ENCODE assay signal across 18 cellular contexts in the genomic region with DNA sequence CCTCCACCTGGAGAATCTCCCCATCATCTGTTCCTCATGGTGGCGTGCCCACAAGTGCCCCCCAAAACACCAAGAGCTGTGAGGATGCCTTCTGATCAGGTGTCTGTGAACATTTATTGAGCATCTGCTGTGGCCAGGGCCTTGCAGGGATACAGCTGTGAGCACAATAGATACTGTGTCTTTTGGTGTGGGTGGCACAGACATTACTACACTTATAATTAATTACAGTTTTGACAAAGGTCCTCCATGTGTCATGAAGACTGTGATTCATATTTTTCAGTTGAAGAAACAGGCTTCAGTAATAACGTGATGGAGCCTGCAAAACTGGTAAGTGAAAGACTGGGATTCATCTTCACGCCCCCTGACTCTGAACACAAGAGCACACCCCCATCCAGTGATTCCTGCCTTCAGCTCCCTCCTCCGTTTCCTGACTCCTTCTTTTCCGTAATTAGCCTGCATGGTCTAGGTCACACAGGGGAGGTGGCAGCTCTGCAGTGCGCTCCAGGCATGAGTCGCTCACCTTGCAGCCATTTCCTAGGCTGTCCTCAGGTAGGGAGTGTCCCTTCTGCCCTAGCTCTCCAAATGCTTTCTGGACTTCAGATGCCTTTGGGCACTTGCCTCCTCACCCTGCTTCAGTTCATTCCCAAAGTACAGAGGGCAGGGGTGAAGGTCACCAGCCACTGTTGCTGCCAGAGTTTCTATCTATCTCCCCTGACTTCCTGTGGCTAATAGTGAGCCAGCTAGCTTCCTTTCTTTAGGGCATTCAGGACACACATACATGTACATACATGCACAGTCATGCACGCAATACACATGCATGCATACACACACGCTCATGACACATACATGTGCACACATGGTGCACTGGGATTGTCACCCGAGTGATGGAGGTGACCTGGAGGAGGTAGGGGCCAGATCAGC.
DNase-seq lines count a peak whose midpoint lies in the region; ATAC-seq and TF ChIP-seq lines count a peak whose summit lies in the region.
"Had no signal": no experiment of that assay in that cellular context is flagged by ENCODE, and none has a peak within 500 bp of the region (broad histone marks: within the 10 kb centered on the region; RNA-seq: fewer than 3 reads in every experiment).

No MANE protein-coding gene starts in this region.

- H3K36me3 Mint-ChIP-seq in activated CD8-positive, alpha-beta memory T cell treated with anti-CD3 and anti-CD28 coated beads, Interleukin-2, amount 10 ng/mL, durations not matched to agents 7 days and 5 days, result no peaks in the 10 kb centered on the region
- no peaks in the 10 kb centered on the region for H3K36me3 Mint-ChIP-seq in stimulated activated effector memory CD8-positive, alpha-beta T cell treated with anti-CD3 and anti-CD28 coated beads, Interleukin-12 subunit alpha, Interleukin-12 subunit beta, amount 100 ng/mL, for 72 hours

- H3K27me3 ChIP-seq in mammary epithelial cell (ENCODE audit: insufficient read depth, low read length), result no peaks in the 10 kb centered on the region

- H3K27me3 Mint-ChIP-seq in activated CD8-positive, alpha-beta memory T cell treated with anti-CD3 and anti-CD28 coated beads, Interleukin-2, amount 10 ng/mL, durations not matched to agents 7 days and 5 days, result peaks cover 3% of the 10 kb centered on the region

- H3K4me1 Mint-ChIP-seq in activated CD8-positive, alpha-beta memory T cell treated with anti-CD3 and anti-CD28 coated beads, Interleukin-2, amount 10 ng/mL, durations not matched to agents 7 days and 5 days, result no peaks in the 10 kb centered on the region
- peaks cover 10% of the 10 kb centered on the region for H3K4me1 Mint-ChIP-seq in stimulated activated effector memory CD8-positive, alpha-beta T cell treated with anti-CD3 and anti-CD28 coated beads, Interleukin-12 subunit alpha, Interleukin-12 subunit beta, amount 100 ng/mL, for 72 hours

- H3K79me2 ChIP-seq in mammary epithelial cell (ENCODE audit: insufficient read depth, low read length), result no peaks in the 10 kb centered on the region

- H3K4me1 ChIP-seq in mammary epithelial cell (ENCODE audit: insufficient read depth, low read length), result peaks cover 27% of the 10 kb centered on the region

- H3K4me3 Mint-ChIP-seq in activated CD8-positive, alpha-beta memory T cell treated with anti-CD3 and anti-CD28 coated beads, Interleukin-2, amount 10 ng/mL, durations not matched to agents 7 days and 5 days, result no peak overlapping the region
- no peak overlapping the region for H3K4me3 Mint-ChIP-seq in stimulated activated effector memory CD8-positive, alpha-beta T cell treated with anti-CD3 and anti-CD28 coated beads, Interleukin-12 subunit alpha, Interleukin-12 subunit beta, amount 100 ng/mL, for 72 hours

- no peaks in the 10 kb centered on the region for H4K20me1 ChIP-seq in mammary epithelial cell (ENCODE audit: insufficient read depth, low read length)

- H3K9me3 Mint-ChIP-seq in activated CD8-positive, alpha-beta memory T cell treated with anti-CD3 and anti-CD28 coated beads, Interleukin-2, amount 10 ng/mL, durations not matched to agents 7 days and 5 days (ENCODE audit: low read depth), result no peaks in the 10 kb centered on the region
- H3K9me3 Mint-ChIP-seq in stimulated activated effector memory CD8-positive, alpha-beta T cell treated with anti-CD3 and anti-CD28 coated beads, Interleukin-12 subunit alpha, Interleukin-12 subunit beta, amount 100 ng/mL, for 72 hours, result no peaks in the 10 kb centered on the region

- no peak overlapping the region for H3K9ac ChIP-seq in mammary epithelial cell (ENCODE audit: insufficient read depth, low read length)

- in situ Hi-C loops in mammary epithelial cell (cut with MboI; ENCODE audit: low sequenced_read_pairs in 2 of 2), result no loop called here

- no peak overlapping the region for H3K4me3 ChIP-seq in mammary epithelial cell (replicated peaks in 1 of 3; ENCODE audit: insufficient read depth in 1 of 3, low read depth in 2 of 3, low read length in 3 of 3)
- H3K4me3 ChIP-seq: K562 had no signal

- H3K4me2 ChIP-seq in mammary epithelial cell (ENCODE audit: insufficient read depth, low read depth, low read length), result peak overlapping the region; percentile 27

- peak overlapping the region; percentile 24 for H2AFZ ChIP-seq in mammary epithelial cell (ENCODE audit: low read depth, low read length)

- dilution Hi-C loops in mammary epithelial cell (cut with HindIII; ENCODE audit: low sequenced_read_pairs), result no loop called here

- H3K27ac ChIP-seq in mammary epithelial cell (ENCODE audit: insufficient read depth, low read depth, low read length), result no peak overlapping the region

- WGBS in mammary epithelial cell (ENCODE audit: low coverage, missing lambda C conversion rate), result 51% methylated on average over 10 of the region's 10 CpGs

- BruUV-seq in mammary epithelial cell (replicated peaks; lab: Mats Ljungman, UMichigan), result no TSS peak

- no peak for ATAC-seq in activated CD8-positive, alpha-beta memory T cell treated with anti-CD3 and anti-CD28 coated beads, Interleukin-2, amount 10 ng/mL, durations not matched to agents 7 days and 5 days
- ATAC-seq in stimulated activated effector memory CD8-positive, alpha-beta T cell treated with anti-CD3 and anti-CD28 coated beads, Interleukin-12 subunit alpha, Interleukin-12 subunit beta, amount 100 ng/mL, for 72 hours, result peak; percentile 44
- no peak for ATAC-seq in HG02973 (IDR thresholded peaks at IDR 0.05; ENCODE audit: unreplicated experiment)
- no peak for ATAC-seq in HG03045 (IDR thresholded peaks at IDR 0.05; ENCODE audit: unreplicated experiment)
- ATAC-seq: HCT116, K562 had no signal

- peak; percentile 16 for DNase-seq in activated CD8-positive, alpha-beta memory T cell treated with anti-CD3 and anti-CD28 coated beads, Interleukin-2, amount 10 ng/mL, durations not matched to agents 7 days and 5 days
- no peak for DNase-seq in activated CD8-positive, alpha-beta memory T cell treated with anti-CD3 and anti-CD28 coated beads, Interleukin-2, amount 50 U/mL, for 4 hours
- peak; percentile 80 for DNase-seq in mammary epithelial cell
- DNase-seq in kidney glomerular epithelial cell (lab: John Stamatoyannopoulos, UW), result peak; percentile 26
- no peak for DNase-seq in stimulated activated effector memory CD8-positive, alpha-beta T cell treated with anti-CD3 and anti-CD28 coated beads, Interleukin-12 subunit alpha, Interleukin-12 subunit beta, amount 100 ng/mL, for 72 hours (ENCODE audit: low spot score in 2 of 2)
- DNase-seq in cerebellum (ENCODE audit: low spot score), result no peak
- DNase-seq: C1 segment of cervical spinal cord; COR-L47; NCI-H1436 treated with DMSO at 0.1 percent for 48 hours; NCI-H2081; NCI-H526 treated with DMSO at 0.1 percent for 48 hours; NK-92 treated with Interleukin-12 subunit alpha and Interleukin-12 subunit beta, amount 100 ng/mL, for 24 hours; OCI-M1; RPMI8226 had no signal

- intact Hi-C loops in mammary epithelial cell (cut with micrococcal nuclease), result no loop called here

- CTCF ChIA-PET in activated CD8-positive, alpha-beta memory T cell treated with anti-CD3 and anti-CD28 coated beads, Interleukin-2, amount 10 ng/mL, durations not matched to agents 7 days and 5 days (lab: Charles Lee), result no interaction called here
- CTCF ChIA-PET in mammary epithelial cell (lab: Charles Lee; ENCODE audit: low non-redundant PET), result no interaction called here

- H3K27ac Mint-ChIP-seq in activated CD8-positive, alpha-beta memory T cell treated with anti-CD3 and anti-CD28 coated beads, Interleukin-2, amount 10 ng/mL, durations not matched to agents 7 days and 5 days, result no peak overlapping the region
- H3K27ac Mint-ChIP-seq in stimulated activated effector memory CD8-positive, alpha-beta T cell treated with anti-CD3 and anti-CD28 coated beads, Interleukin-12 subunit alpha, Interleukin-12 subunit beta, amount 100 ng/mL, for 72 hours, result no peak overlapping the region

- H3K36me3 ChIP-seq in mammary epithelial cell (ENCODE audit: insufficient read depth, low read length), result no peaks in the 10 kb centered on the region

- TF ChIP-seq CTCF in mammary epithelial cell (conservative IDR thresholded peaks at IDR 0.05 in 1 of 2, IDR thresholded peaks at IDR 0.05 in 1 of 2; ENCODE audit: extremely low read depth in 1 of 2, insufficient read depth in 1 of 2, low read depth in 1 of 2, low read length in 2 of 2), result no peak

- H3K9me3 ChIP-seq in mammary epithelial cell (replicated peaks; ENCODE audit: insufficient read depth, low read length), result no peaks in the 10 kb centered on the region

Comparison
In these comparisons a context has a peak if more than half of its experiments do, and no peak if none do; other contexts are left out.
1. DNase-seq: peak in activated CD8-positive, alpha-beta memory T cell treated with anti-CD3 and anti-CD28 coated beads, Interleukin-2, amount 10 ng/mL, durations not matched to agents 7 days and 5 days (single experiment), mammary epithelial cell (single experiment) and kidney glomerular epithelial cell (single experiment); none in activated CD8-positive, alpha-beta memory T cell treated with anti-CD3 and anti-CD28 coated beads, Interleukin-2, amount 50 U/mL, for 4 hours (single experiment), stimulated activated effector memory CD8-positive, alpha-beta T cell treated with anti-CD3 and anti-CD28 coated beads, Interleukin-12 subunit alpha, Interleukin-12 subunit beta, amount 100 ng/mL, for 72 hours (0 of 2) and cerebellum (single experiment).